In genomic region chr5:61467766-61468482, GRCh38 we compare ENCODE assay signal across 13 cellular contexts.
A peak's percentile ranks its signal among the peaks of the same experiment; 100 is the strongest.
DNase-seq lines count a peak whose midpoint lies in the region; ATAC-seq and TF ChIP-seq lines count a peak whose summit lies in the region.
"Had no signal": no experiment of that assay in that cellular context is flagged by ENCODE, and none has a peak within 500 bp of the region (broad histone marks: within the 10 kb centered on the region; RNA-seq: fewer than 3 reads in every experiment).

No MANE protein-coding gene starts in this region.

- H3K27ac ChIP-seq in VCaP (peak overlapping the region; percentile 54), transverse colon (peak overlapping the region; percentile 33 to 66 (median 42)), right atrium auricular region (no peak overlapping the region)
- H3K27ac ChIP-seq: sigmoid colon had no signal

- H3K4me1 Mint-ChIP-seq in naive thymus-derived CD8-positive, alpha-beta T cell = peaks cover 27 to 55% (median 36%) of the 10 kb centered on the region in 4 donors

- H3K27me3 Mint-ChIP-seq in naive thymus-derived CD8-positive, alpha-beta T cell = no peaks in the 10 kb centered on the region
- H3K27me3 Mint-ChIP-seq: activated CD4-positive, alpha-beta memory T cell treated with anti-CD3 and anti-CD28 coated beads for 36 hours; activated naive CD8-positive, alpha-beta T cell had no signal

- in situ Hi-C loops in transverse colon (cut with MboI; ENCODE audit: low pct_ligation_motif_present in 1 of 4, low pct_unique_long_range_greater_than_20kb in 1 of 4, low sequenced_read_pairs in 3 of 4) = no loop called here

- POLR2A ChIA-PET in naive thymus-derived CD8-positive, alpha-beta T cell (lab: Charles Lee) = no interaction called here

- ATAC-seq in naive thymus-derived CD8-positive, alpha-beta T cell = no peak

- no peak for TF ChIP-seq POLR2A in transverse colon (IDR thresholded peaks at IDR 0.05)

- H3K9me3 Mint-ChIP-seq in naive thymus-derived CD8-positive, alpha-beta T cell = peaks cover 0 to 2% (median 0%) of the 10 kb centered on the region in 9 donors
- H3K9me3 Mint-ChIP-seq: activated CD4-positive, alpha-beta memory T cell treated with anti-CD3 and anti-CD28 coated beads for 36 hours had no signal

- DNase-seq in NCI-H748 (lab: John Stamatoyannopoulos, UW; ENCODE audit: unreplicated experiment) (peak; percentile 9), NCI-H748 treated with DMSO at 0.1 percent for 48 hours (lab: John Stamatoyannopoulos, UW) (no peak), hepatic stellate cell (ENCODE audit: low spot score) (peak; percentile 11), transverse colon (no peak), right atrium auricular region (ENCODE audit: low spot score) (no peak), DMS114 treated with DMSO at 0.1 percent for 48 hours (lab: John Stamatoyannopoulos, UW; ENCODE audit: unreplicated experiment) (no peak)
- no peak for DNase-seq in naive thymus-derived CD8-positive, alpha-beta T cell
- DNase-seq: activated CD4-positive, alpha-beta memory T cell treated with anti-CD3 and anti-CD28 coated beads for 36 hours; effector memory CD4-positive, alpha-beta T cell; NCI-H1105 treated with DMSO at 0.1 percent for 48 hours; sigmoid colon had no signal

- H3K9me3 ChIP-seq in transverse colon (no peaks in the 10 kb centered on the region), right atrium auricular region (no peaks in the 10 kb centered on the region)
- H3K9me3 ChIP-seq: sigmoid colon had no signal

- no peaks in the 10 kb centered on the region for H3K27me3 ChIP-seq in transverse colon
- H3K27me3 ChIP-seq in right atrium auricular region = no peaks in the 10 kb centered on the region
- H3K27me3 ChIP-seq: sigmoid colon had no signal

- H3K36me3 Mint-ChIP-seq in naive thymus-derived CD8-positive, alpha-beta T cell = peaks cover 0 to 13% (median 7%) of the 10 kb centered on the region in 3 donors
- H3K36me3 Mint-ChIP-seq: activated naive CD8-positive, alpha-beta T cell had no signal

- peak overlapping the region in 2 of 10 donors; percentile 5 to 43 for H3K27ac Mint-ChIP-seq in naive thymus-derived CD8-positive, alpha-beta T cell
- H3K27ac Mint-ChIP-seq: activated CD4-positive, alpha-beta memory T cell treated with anti-CD3 and anti-CD28 coated beads for 36 hours; activated naive CD8-positive, alpha-beta T cell had no signal

- intact Hi-C loops in transverse colon (cut with DNase I; ENCODE audit: low total_unique reads) = no loop called here

- H3K4me3 ChIP-seq in transverse colon (peak overlapping the region in 1 of 4 donors; percentile 17), right atrium auricular region (no peak overlapping the region)
- H3K4me3 ChIP-seq: sigmoid colon had no signal

- no peaks in the 10 kb centered on the region for H3K36me3 ChIP-seq in transverse colon
- no peaks in the 10 kb centered on the region for H3K36me3 ChIP-seq in right atrium auricular region
- H3K36me3 ChIP-seq: sigmoid colon had no signal

- no peak for TF ChIP-seq CTCF in VCaP (conservative IDR thresholded peaks at IDR 0.05)
- TF ChIP-seq CTCF in transverse colon (IDR thresholded peaks at IDR 0.05) = no peak
- no peak for TF ChIP-seq CTCF in right atrium auricular region (IDR thresholded peaks at IDR 0.05)

- H3K4me3 Mint-ChIP-seq in naive thymus-derived CD8-positive, alpha-beta T cell = no peak overlapping the region
- H3K4me3 Mint-ChIP-seq: activated CD4-positive, alpha-beta memory T cell treated with anti-CD3 and anti-CD28 coated beads for 36 hours; activated naive CD8-positive, alpha-beta T cell had no signal

- TF ChIP-seq EP300 in transverse colon (IDR thresholded peaks at IDR 0.05; ENCODE audit: low read depth) = no peak

- WGBS in transverse colon (ENCODE audit: low coverage in 1 of 2), 2 donors = 9 to 15% methylated on average over 2 of the region's 2 CpGs

- H3K4me1 ChIP-seq in transverse colon (peaks cover 23 to 68% (median 44%) of the 10 kb centered on the region in 4 donors), right atrium auricular region (peaks cover 0 to 18% of the 10 kb centered on the region in 2 donors)

Comparison
In these comparisons a context has a peak if more than half of its experiments do, and no peak if none do; other contexts are left out.
1. DNase-seq: peak in NCI-H748 (single experiment) and hepatic stellate cell (single experiment); none in NCI-H748 treated with DMSO at 0.1 percent for 48 hours (single experiment), transverse colon (single experiment), naive thymus-derived CD8-positive, alpha-beta T cell (0 of 10), right atrium auricular region (single experiment) and DMS114 treated with DMSO at 0.1 percent for 48 hours (single experiment).
2. H3K27ac ChIP-seq: peak in VCaP (single experiment) and transverse colon (4 of 4); none in right atrium auricular region (0 of 2).